In genomic region chr14:23539209-23539866, GRCh38 we compare ENCODE assay signal across 1 cellular context.
TF ChIP-seq lines count a peak whose summit lies in the region.

No MANE protein-coding gene starts in this region.

TF ChIP-seq in H1, 55 proteins besides CTCF, POLR2A, EP300 and RAD21:
- TF ChIP-seq SAP30 (IDR thresholded peaks at IDR 0.05; ENCODE audit: insufficient read depth, insufficient replicate concordance, low read length) (no peak), GTF2F1 (IDR thresholded peaks at IDR 0.05; ENCODE audit: borderline replicate concordance, low read depth, low read length) (no peak), TAF7 (optimal IDR thresholded peaks at IDR 0.05; ENCODE audit: borderline replicate concordance, low read depth, low read length) (peak; percentile 52), MAFK (IDR thresholded peaks at IDR 0.05; ENCODE audit: low read depth, low read length) (no peak), KDM4A (IDR thresholded peaks at IDR 0.05; ENCODE audit: low read depth, low read length, severe bottlenecking) (no peak), JUND (IDR thresholded peaks at IDR 0.05; ENCODE audit: low read length) (no peak), E2F6 (IDR thresholded peaks at IDR 0.05) (peak; percentile 17; the same call in 1 of the 2 replicates), RXRA (IDR thresholded peaks at IDR 0.05; ENCODE audit: insufficient read depth, low read depth, low read length) (no peak), SRF (IDR thresholded peaks at IDR 0.05; ENCODE audit: low read depth, low read length) (no peak), SUZ12 (IDR thresholded peaks at IDR 0.05; ENCODE audit: low read length) (no peak), MAX (IDR thresholded peaks at IDR 0.05) (no peak), NANOG (IDR thresholded peaks at IDR 0.05; ENCODE audit: insufficient read depth, low read depth, low read length, poor library complexity, severe bottlenecking) (no peak), KDM1A (IDR thresholded peaks at IDR 0.05; ENCODE audit: borderline replicate concordance, low read length) (no peak), CTBP2 (IDR thresholded peaks at IDR 0.05; ENCODE audit: borderline replicate concordance, insufficient read depth, insufficient read length, low read length) (no peak), YY1 (IDR thresholded peaks at IDR 0.05; ENCODE audit: low read depth, low read length) (peak; percentile 72), TAF1 (IDR thresholded peaks at IDR 0.05; ENCODE audit: low read depth, low read length) (peak; percentile 51; the same call in 1 of the 2 replicates), POLR2AphosphoS5 (IDR thresholded peaks at IDR 0.05; ENCODE audit: low read depth, low read length) (peak; percentile 88), CBX8 (IDR thresholded peaks at IDR 0.05; ENCODE audit: borderline replicate concordance, low read depth, low read length) (no peak), TCF12 (IDR thresholded peaks at IDR 0.05; ENCODE audit: low read depth, low read length) (0 out of 2 replicates have a peak, but pooled peaks have one; percentile 37), RBBP5 (IDR thresholded peaks at IDR 0.05; ENCODE audit: borderline replicate concordance, low read depth, low read length) (no peak), SP1 (IDR thresholded peaks at IDR 0.05; ENCODE audit: low read depth, low read length) (peak; percentile 74), BACH1 (IDR thresholded peaks at IDR 0.05; ENCODE audit: low read length) (no peak), SP2 (IDR thresholded peaks at IDR 0.05; ENCODE audit: low read length) (no peak), CHD7 (IDR thresholded peaks at IDR 0.05; ENCODE audit: insufficient replicate concordance, low read length) (no peak), SIRT6 (IDR thresholded peaks at IDR 0.05; ENCODE audit: low read length) (no peak), CREB1 (IDR thresholded peaks at IDR 0.05) (no peak), KDM5A (IDR thresholded peaks at IDR 0.05; ENCODE audit: low read length) (no peak), FOSL1 (IDR thresholded peaks at IDR 0.05; ENCODE audit: insufficient read depth, low read depth, low read length) (no peak), SP4 (IDR thresholded peaks at IDR 0.05; ENCODE audit: low read length) (no peak; the same call in 1 of the 2 replicates), RNF2 (IDR thresholded peaks at IDR 0.05; ENCODE audit: borderline replicate concordance, low read depth, low read length, missing control alignments, poor library complexity, severe bottlenecking) (no peak), ATF3 (IDR thresholded peaks at IDR 0.05; ENCODE audit: insufficient read depth, low read depth, low read length) (no peak), RFX5 (IDR thresholded peaks at IDR 0.05; ENCODE audit: borderline replicate concordance, low read depth, low read length) (no peak), HDAC6 (IDR thresholded peaks at IDR 0.05; ENCODE audit: low read depth, low read length) (no peak), NRF1 (IDR thresholded peaks at IDR 0.05; ENCODE audit: low read depth, low read length) (no peak), CHD2 (IDR thresholded peaks at IDR 0.05; ENCODE audit: low read length) (peak; percentile 44), CBX5 (IDR thresholded peaks at IDR 0.05; ENCODE audit: low read depth, low read length) (no peak), BRCA1 (IDR thresholded peaks at IDR 0.05; ENCODE audit: low read depth, low read length) (no peak; the same call in 1 of the 2 replicates), CEBPB (IDR thresholded peaks at IDR 0.05; ENCODE audit: low read depth, low read length) (no peak), ASH2L (IDR thresholded peaks at IDR 0.05; ENCODE audit: low read length) (peak; percentile 21), SIN3A (conservative IDR thresholded peaks at IDR 0.05 in 1 of 2, IDR thresholded peaks at IDR 0.05 in 1 of 2; ENCODE audit: low read depth in 1 of 2, low read length in 2 of 2) (0 out of 4 replicates have a peak, but pooled peaks of 1 of the 2 experiments have one; percentile 53), CHD1 (IDR thresholded peaks at IDR 0.05; ENCODE audit: low read depth, low read length) (no peak), JUN (IDR thresholded peaks at IDR 0.05; ENCODE audit: low read depth, low read length) (no peak), HDAC2 (IDR thresholded peaks at IDR 0.05; ENCODE audit: borderline replicate concordance in 1 of 2, low read depth in 2 of 2, low read length in 2 of 2) (no peak), POU5F1 (IDR thresholded peaks at IDR 0.05; ENCODE audit: low read depth, low read length) (no peak), TEAD4 (IDR thresholded peaks at IDR 0.05; ENCODE audit: low read depth, low read length) (no peak), EGR1 (IDR thresholded peaks at IDR 0.05; ENCODE audit: borderline replicate concordance, low read depth, low read length) (no peak), TBP (IDR thresholded peaks at IDR 0.05; ENCODE audit: low read depth, low read length) (peak; percentile 68; the same call in 1 of the 2 replicates), SIX5 (IDR thresholded peaks at IDR 0.05; ENCODE audit: low read depth, low read length) (no peak), BCL11A (IDR thresholded peaks at IDR 0.05; ENCODE audit: low read depth in 2 of 2, low read length in 2 of 2) (no peak), ZNF274 (IDR thresholded peaks at IDR 0.05; ENCODE audit: borderline replicate concordance, extremely low read depth, low read length) (no peak), EZH2 (IDR thresholded peaks at IDR 0.05; ENCODE audit: low read depth, low read length, severe bottlenecking) (no peak), GABPA (IDR thresholded peaks at IDR 0.05; ENCODE audit: borderline replicate concordance, insufficient read depth, low read length) (no peak), PHF8 (conservative IDR thresholded peaks at IDR 0.05; ENCODE audit: low read depth, low read length) (no peak)
- TF ChIP-seq, protein P1, sequence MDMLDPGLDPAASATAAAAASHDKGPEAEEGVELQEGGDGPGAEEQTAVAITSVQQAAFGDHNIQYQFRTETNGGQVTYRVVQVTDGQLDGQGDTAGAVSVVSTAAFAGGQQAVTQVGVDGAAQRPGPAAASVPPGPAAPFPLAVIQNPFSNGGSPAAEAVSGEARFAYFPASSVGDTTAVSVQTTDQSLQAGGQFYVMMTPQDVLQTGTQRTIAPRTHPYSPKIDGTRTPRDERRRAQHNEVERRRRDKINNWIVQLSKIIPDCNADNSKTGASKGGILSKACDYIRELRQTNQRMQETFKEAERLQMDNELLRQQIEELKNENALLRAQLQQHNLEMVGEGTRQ (IDR thresholded peaks at IDR 0.05; ENCODE audit: low read length), result no peak
- TF ChIP-seq, protein P2, sequence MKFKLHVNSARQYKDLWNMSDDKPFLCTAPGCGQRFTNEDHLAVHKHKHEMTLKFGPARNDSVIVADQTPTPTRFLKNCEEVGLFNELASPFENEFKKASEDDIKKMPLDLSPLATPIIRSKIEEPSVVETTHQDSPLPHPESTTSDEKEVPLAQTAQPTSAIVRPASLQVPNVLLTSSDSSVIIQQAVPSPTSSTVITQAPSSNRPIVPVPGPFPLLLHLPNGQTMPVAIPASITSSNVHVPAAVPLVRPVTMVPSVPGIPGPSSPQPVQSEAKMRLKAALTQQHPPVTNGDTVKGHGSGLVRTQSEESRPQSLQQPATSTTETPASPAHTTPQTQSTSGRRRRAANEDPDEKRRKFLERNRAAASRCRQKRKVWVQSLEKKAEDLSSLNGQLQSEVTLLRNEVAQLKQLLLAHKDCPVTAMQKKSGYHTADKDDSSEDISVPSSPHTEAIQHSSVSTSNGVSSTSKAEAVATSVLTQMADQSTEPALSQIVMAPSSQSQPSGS (IDR thresholded peaks at IDR 0.05; ENCODE audit: low read length), result no peak
